ENCODE assay signal across 13 cellular contexts in genomic region chr10:132457328-132458070, GRCh38.
A peak's percentile ranks its signal among the peaks of the same experiment; 100 is the strongest.
DNase-seq lines count a peak whose midpoint lies in the region; ATAC-seq, FAIRE-seq and TF ChIP-seq lines count a peak whose summit lies in the region.
"Had no signal": no experiment of that assay in that cellular context is flagged by ENCODE, and none has a peak within 500 bp of the region (broad histone marks: within the 10 kb centered on the region; RNA-seq: fewer than 3 reads in every experiment).

No MANE protein-coding gene starts in this region.

- H3K79me2 ChIP-seq in H1 (ENCODE audit: control insufficient read depth in 1 of 2, insufficient read depth in 2 of 2, low read length in 2 of 2): no peaks in the 10 kb centered on the region

- H3K36me3 ChIP-seq in H1 (ENCODE audit: control insufficient read depth in 2 of 4, insufficient read depth in 4 of 4, low read length in 3 of 4) (no peaks in the 10 kb centered on the region), aorta (ENCODE audit: control insufficient read depth in 1 of 2, insufficient read depth in 2 of 2, low read length in 1 of 2) (no peaks in the 10 kb centered on the region)

- H3K27me3 ChIP-seq in H1 (replicated peaks in 1 of 4; ENCODE audit: control insufficient read depth in 3 of 4, extremely low read depth in 1 of 4, insufficient read depth in 3 of 4, low read length in 3 of 4): peaks cover 0 to 6% (median 0%) of the 10 kb centered on the region in 4 experiments; a peak in 2 of 7 replicates
- H3K27me3 ChIP-seq in aorta (ENCODE audit: control insufficient read depth in 1 of 2, insufficient read depth in 2 of 2, low read length in 1 of 2): no peaks in the 10 kb centered on the region

- intact Hi-C loops in Right ventricle myocardium inferior (cut with DNase I) (loop anchor here (1.0 kb wide), 2 partner anchors 120 to 180 kb away; no protein-coding TSS in a partner anchor), cardiac septum (cut with DNase I) (loop anchor here (2.0 kb wide), 2 partner anchors 119 to 181 kb away; no protein-coding TSS in a partner anchor), aorta (cut with DNase I) (loop anchor here (1.0 to 2.0 kb wide), 3 partner anchors 119 to 181 kb away; no protein-coding TSS in a partner anchor)

- peak; percentile 41 for DNase-seq in Right ventricle myocardium inferior (ENCODE audit: missing footprints)
- DNase-seq in cardiac septum (ENCODE audit: low spot score): no peak
- peak; percentile 52 for DNase-seq in NCI-H2107 treated with DMSO at 0.1 percent for 48 hours (lab: John Stamatoyannopoulos, UW; ENCODE audit: unreplicated experiment)
- DNase-seq in H1 (ENCODE audit: low read depth in 1 of 2, low spot score in 2 of 2): no peak
- peak; percentile 50 to 73 for DNase-seq in aorta
- no peak for DNase-seq in HCEC 1CT
- DNase-seq: GOT3, trophoblast cell had no signal

- H3K4me1 ChIP-seq in H1 (replicated peaks in 1 of 4; ENCODE audit: control insufficient read depth in 3 of 4, insufficient read depth in 4 of 4, low read length in 3 of 4): peaks cover 0 to 2% (median under 1%) of the 10 kb centered on the region in 4 experiments; a peak in 1 of 7 replicates
- H3K4me1 ChIP-seq in aorta (ENCODE audit: control insufficient read depth in 1 of 2, insufficient read depth in 2 of 2, low read length in 2 of 2): no peaks in the 10 kb centered on the region

- no peak for FAIRE-seq in H1 (lab: Jason Lieb, UNC)
- FAIRE-seq: endothelial cell of umbilical vein, K562 had no signal

- ATAC-seq in Right ventricle myocardium inferior: no peak
- no peak for ATAC-seq in aorta (ENCODE audit: low FRiP score)
- ATAC-seq in GM21717 (IDR thresholded peaks at IDR 0.05; ENCODE audit: unreplicated experiment): no peak
- ATAC-seq in GM21360 (IDR thresholded peaks at IDR 0.05; ENCODE audit: unreplicated experiment): no peak

- H3K18ac ChIP-seq in H1 (ENCODE audit: extremely low read depth, low read length): no peak overlapping the region

- H3K56ac ChIP-seq in H1 (replicated peaks; ENCODE audit: insufficient read length, low read depth, low read length): no peak overlapping the region

- no peak overlapping the region for H3K4ac ChIP-seq in H1 (replicated peaks; ENCODE audit: insufficient read length, low read depth, low read length)

- no peak overlapping the region for H2BK15ac ChIP-seq in H1 (ENCODE audit: low read length)

- TF ChIP-seq RAD21 in H1 (IDR thresholded peaks at IDR 0.05 in 1 of 2, conservative IDR thresholded peaks at IDR 0.05 in 1 of 2; ENCODE audit: low read depth in 2 of 2, low read length in 2 of 2): peak; percentile 21 to 22; a peak in 2 of 4 replicates

- peak in 2 of 3 experiments; percentile 12 to 24; a peak in 2 of 4 replicates for TF ChIP-seq CTCF in H1 (IDR thresholded peaks at IDR 0.05; ENCODE audit: control extremely low read depth in 1 of 3, insufficient read depth in 1 of 3, low read depth in 1 of 3, low read length in 3 of 3)

- no peak for TF ChIP-seq POLR2A in H1 (IDR thresholded peaks at IDR 0.05; ENCODE audit: control extremely low read depth in 1 of 2, low read depth in 2 of 2, low read length in 2 of 2)

- no peak overlapping the region for H3K4me2 ChIP-seq in H1 (ENCODE audit: insufficient read depth in 1 of 2, low read depth in 2 of 2, low read length in 2 of 2)

- H3K9me3 ChIP-seq in H1 (ENCODE audit: insufficient read depth in 2 of 2, low read depth in 1 of 2, low read length in 1 of 2) (no peaks in the 10 kb centered on the region), aorta (ENCODE audit: control insufficient read depth, low read length) (no peaks in the 10 kb centered on the region)

- H3K79me1 ChIP-seq in H1 (ENCODE audit: low read depth, low read length): no peaks in the 10 kb centered on the region

- no peak overlapping the region for H2BK12ac ChIP-seq in H1 (ENCODE audit: low read depth, low read length)

- POLR2A ChIA-PET in H1 (lab: Charles Lee; ENCODE audit: partially characterized antibody): no interaction called here

- 86% methylated on average over 14 of the region's 24 CpGs; no CpG with 5 or more reads in 1 of the 2 experiments for WGBS in H1 (ENCODE audit: extremely low coverage in 1 of 2, insufficient coverage in 1 of 2, insufficient read length in 1 of 2, insufficient replicate concordance in 2 of 2, low coverage in 1 of 2, low lambda C conversion rate in 2 of 2, missing lambda C conversion rate in 1 of 2), 2 experiments
- 73 to 74% methylated on average over 23 to 24 of the region's 24 CpGs for WGBS in aorta, 2 donors

- no peak overlapping the region for H3K9ac ChIP-seq in H1 (replicated peaks in 1 of 4; ENCODE audit: extremely low read depth in 1 of 4, low read depth in 3 of 4, low read length in 3 of 4)

- H3K27ac ChIP-seq in H1 (ENCODE audit: low read depth, low read length): no peak overlapping the region
- no peak overlapping the region for H3K27ac ChIP-seq in aorta (ENCODE audit: low read depth in 1 of 2, low read length in 2 of 2)
- H3K27ac ChIP-seq: VCaP had no signal

- no peak overlapping the region for H4K5ac ChIP-seq in H1 (ENCODE audit: insufficient read length, low read depth, low read length)

- CTCF ChIA-PET in H1 (lab: Charles Lee; ENCODE audit: partially characterized antibody): interaction anchor here (0.8 to 4.4 kb wide), 16 partner anchors 10 to 238 kb away, joined by 3 to 19 read pairs (median 4); no protein-coding TSS in a partner anchor

- no peaks in the 10 kb centered on the region for H3K23me2 ChIP-seq in H1 (ENCODE audit: low read depth, low read length)

- no peak overlapping the region for H2BK120ac ChIP-seq in H1 (replicated peaks; ENCODE audit: low read depth, low read length)

- H3K4me3 ChIP-seq in H1 (ENCODE audit: extremely low read depth in 1 of 4, insufficient read depth in 2 of 4, low read depth in 3 of 4, low read length in 4 of 4): no peak overlapping the region
- H3K4me3 ChIP-seq in aorta (ENCODE audit: low read length in 2 of 2): no peak overlapping the region
- H3K4me3 ChIP-seq: K562 had no signal

- peaks cover 0 to 1% of the 10 kb centered on the region in 2 experiments for H4K20me1 ChIP-seq in H1 (replicated peaks in 1 of 2; ENCODE audit: control insufficient read depth in 1 of 2, insufficient read depth in 2 of 2, low read length in 2 of 2)

- no peak overlapping the region for H2AFZ ChIP-seq in H1 (ENCODE audit: low read length)

- no peak overlapping the region for H2BK20ac ChIP-seq in H1 (ENCODE audit: low read length)

- no peak overlapping the region for H4K8ac ChIP-seq in H1 (ENCODE audit: extremely low read depth, insufficient read depth, low read length)

- no peak overlapping the region for H2AK5ac ChIP-seq in H1 (ENCODE audit: low read depth, low read length)

- no peak overlapping the region for H2BK5ac ChIP-seq in H1 (ENCODE audit: low read depth, low read length)

- H3K23ac ChIP-seq in H1 (ENCODE audit: insufficient read length): no peak overlapping the region

- TF ChIP-seq EP300 in H1 (IDR thresholded peaks at IDR 0.05; ENCODE audit: borderline replicate concordance in 1 of 2, low read depth in 2 of 2, low read length in 2 of 2): no peak

- H4K91ac ChIP-seq in H1 (replicated peaks; ENCODE audit: insufficient read length, low read length): no peak overlapping the region

- H3K14ac ChIP-seq in H1 (ENCODE audit: insufficient read length): no peak overlapping the region

TF ChIP-seq in H1, 55 proteins besides CTCF, POLR2A, EP300 and RAD21:
- TF ChIP-seq RBBP5 (IDR thresholded peaks at IDR 0.05; ENCODE audit: borderline replicate concordance, low read depth, low read length) (no peak), SIRT6 (IDR thresholded peaks at IDR 0.05; ENCODE audit: low read length) (no peak), GABPA (IDR thresholded peaks at IDR 0.05; ENCODE audit: borderline replicate concordance, insufficient read depth, low read length) (no peak), CEBPB (IDR thresholded peaks at IDR 0.05; ENCODE audit: low read depth, low read length) (no peak), RXRA (IDR thresholded peaks at IDR 0.05; ENCODE audit: insufficient read depth, low read depth, low read length) (no peak), FOSL1 (IDR thresholded peaks at IDR 0.05; ENCODE audit: insufficient read depth, low read depth, low read length) (no peak), TAF1 (IDR thresholded peaks at IDR 0.05; ENCODE audit: low read depth, low read length) (no peak), KDM4A (IDR thresholded peaks at IDR 0.05; ENCODE audit: low read depth, low read length, severe bottlenecking) (no peak), SP4 (IDR thresholded peaks at IDR 0.05; ENCODE audit: low read length) (no peak), HDAC6 (IDR thresholded peaks at IDR 0.05; ENCODE audit: low read depth, low read length) (no peak), SIN3A (conservative IDR thresholded peaks at IDR 0.05 in 1 of 2, IDR thresholded peaks at IDR 0.05 in 1 of 2; ENCODE audit: low read depth in 1 of 2, low read length in 2 of 2) (no peak)

Comparison
In these comparisons a context has a peak if more than half of its experiments do, and no peak if none do; other contexts are left out.
1. DNase-seq: peak in Right ventricle myocardium inferior (single experiment), NCI-H2107 treated with DMSO at 0.1 percent for 48 hours (single experiment) and aorta (2 of 2); none in cardiac septum (single experiment), H1 (0 of 2) and HCEC 1CT (single experiment).